8 cellular contexts compared by ENCODE assay signal in the genomic region with DNA sequence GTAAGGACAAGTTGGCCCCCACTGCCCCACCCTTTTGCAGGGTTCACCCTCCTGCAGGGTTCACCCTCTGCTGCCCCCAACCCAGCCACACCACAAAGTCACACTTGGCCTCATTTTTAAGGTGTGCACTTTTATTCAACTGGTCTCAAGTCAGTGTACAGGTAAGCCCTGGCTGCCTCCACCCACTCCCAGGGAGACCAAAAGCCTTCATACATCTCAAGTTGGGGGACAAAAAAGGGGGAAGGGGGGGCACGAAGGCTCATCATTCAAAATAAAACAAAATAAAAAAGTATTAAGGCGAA. TPM values are rescaled to one million over a fixed set of nuclear protein-coding genes. Genes with fewer than 3 reads are reported as not detected.
DNase-seq lines count a peak whose midpoint lies in the region; ATAC-seq, FAIRE-seq and TF ChIP-seq lines count a peak whose summit lies in the region.
"Not testable (repeated sequence)": the region's sequence is repeated elsewhere in the genome, so short reads cannot be mapped to it uniquely, and the experiment has no call there.

No MANE protein-coding gene starts in this region.

- POLR2A ChIA-PET in A549 (lab: Yijun Ruan, JAX): not testable (repeated sequence)

- CTCF ChIA-PET in A549 (lab: Yijun Ruan, JAX): interaction anchor here (0.8 to 8.4 kb wide), 4 partner anchors 24 to 287 kb away, joined by 3 to 71 read pairs (median 4); no protein-coding TSS in a partner anchor
- CTCF ChIA-PET in activated naive CD4-positive, alpha-beta T cell treated with anti-CD3 and anti-CD28 coated beads for 36 hours (lab: Charles Lee): not testable (repeated sequence)

- peaks cover 31% of the 10 kb centered on the region for H3K4me1 Mint-ChIP-seq in GM23338
- H3K4me1 Mint-ChIP-seq in activated naive CD4-positive, alpha-beta T cell treated with anti-CD3 and anti-CD28 coated beads for 36 hours (ENCODE audit: low read depth): peaks cover 30% of the 10 kb centered on the region
- peaks cover 46 to 58% (median 57%) of the 10 kb centered on the region in 3 donors for H3K4me1 Mint-ChIP-seq in naive B cell

- H3K9me3 Mint-ChIP-seq in GM23338: peaks cover 50% of the 10 kb centered on the region
- not testable (repeated sequence) for H3K9me3 Mint-ChIP-seq in activated naive CD4-positive, alpha-beta T cell treated with anti-CD3 and anti-CD28 coated beads for 36 hours; naive B cell

- not testable (repeated sequence) for H3K27me3 ChIP-seq in GM23338 (ENCODE audit: insufficient read depth); SJSA1 (replicated peaks); colonic mucosa; left ventricle myocardium inferior (ENCODE audit: low read depth); skeletal muscle tissue (ENCODE audit: control insufficient read depth in 3 of 3, insufficient read depth in 3 of 3, low read length in 3 of 3)

- not testable (repeated sequence) for H3K9me2 ChIP-seq in GM23338 (ENCODE audit: insufficient read depth)

- peaks cover 46% of the 10 kb centered on the region for H3K79me2 ChIP-seq in GM23338 (replicated peaks; ENCODE audit: insufficient read depth)

- H3K9ac ChIP-seq in colonic mucosa (ENCODE audit: low read depth in 2 of 2, low read length in 2 of 2) (peak overlapping the region in 1 of 2 donors; percentile 63), skeletal muscle tissue (ENCODE audit: low read depth in 1 of 3, low read length in 3 of 3) (peak overlapping the region in 2 of 3 donors; percentile 32 to 100)

- peaks cover 70% of the 10 kb centered on the region for H3K36me3 Mint-ChIP-seq in GM23338 (ENCODE audit: low read depth)
- H3K36me3 Mint-ChIP-seq in activated naive CD4-positive, alpha-beta T cell treated with anti-CD3 and anti-CD28 coated beads for 36 hours (ENCODE audit: low read depth): peaks cover 36% of the 10 kb centered on the region
- peaks cover 17 to 25% of the 10 kb centered on the region in 2 donors for H3K36me3 Mint-ChIP-seq in naive B cell

- H3K4me3 ChIP-seq in A549 (peak overlapping the region; percentile 89), GM23338 (peak overlapping the region; percentile 99), SJSA1 (peak overlapping the region; percentile 98), colonic mucosa (peak overlapping the region; percentile 97), left ventricle myocardium inferior (peak overlapping the region; percentile 98), skeletal muscle tissue (ENCODE audit: low read length in 3 of 3) (peak overlapping the region; percentile 36 to 99 (median 93))

- H3K9me3 ChIP-seq in A549; SJSA1 (replicated peaks); colonic mucosa; left ventricle myocardium inferior (replicated peaks); skeletal muscle tissue (ENCODE audit: control insufficient read depth in 3 of 3, low read length in 3 of 3): not testable (repeated sequence)

- peaks cover 59% of the 10 kb centered on the region for H3K36me3 ChIP-seq in GM23338 (ENCODE audit: insufficient read depth)
- H3K36me3 ChIP-seq in SJSA1: peaks cover 82% of the 10 kb centered on the region
- H3K36me3 ChIP-seq in colonic mucosa: peaks cover 24% of the 10 kb centered on the region
- H3K36me3 ChIP-seq in left ventricle myocardium inferior: peaks cover 53% of the 10 kb centered on the region
- H3K36me3 ChIP-seq in skeletal muscle tissue (ENCODE audit: control insufficient read depth in 3 of 3, insufficient read depth in 3 of 3, low read length in 3 of 3): peaks cover 41 to 44% (median 42%) of the 10 kb centered on the region in 3 donors

- TF ChIP-seq EP300 in A549 (IDR thresholded peaks at IDR 0.05): not testable (repeated sequence)

- not testable (repeated sequence) for TF ChIP-seq RAD21 in A549 (conservative IDR thresholded peaks at IDR 0.05 in 1 of 2, IDR thresholded peaks at IDR 0.05 in 1 of 2)

- H3K27ac Mint-ChIP-seq in GM23338 (peak overlapping the region; percentile 98), naive B cell (peak overlapping the region; percentile 76 to 98 (median 94))
- peak overlapping the region; percentile 95 for H3K27ac Mint-ChIP-seq in activated naive CD4-positive, alpha-beta T cell treated with anti-CD3 and anti-CD28 coated beads for 36 hours

- H4K20me1 ChIP-seq in GM23338 (replicated peaks; ENCODE audit: insufficient read depth): peaks cover 19% of the 10 kb centered on the region

- H3F3A ChIP-seq in GM23338 (replicated peaks; ENCODE audit: low read depth): peaks cover 69% of the 10 kb centered on the region

- H3K4me1 ChIP-seq in A549 (peaks cover 27% of the 10 kb centered on the region), SJSA1 (replicated peaks) (peaks cover 28% of the 10 kb centered on the region), left ventricle myocardium inferior (peaks cover 56% of the 10 kb centered on the region), skeletal muscle tissue (ENCODE audit: control insufficient read depth in 3 of 3, insufficient read depth in 3 of 3, low read length in 3 of 3) (peaks cover 18 to 39% (median 32%) of the 10 kb centered on the region in 3 donors)
- not testable (repeated sequence) for H3K4me1 ChIP-seq in GM23338 (ENCODE audit: insufficient read depth); colonic mucosa

- intact Hi-C loops in activated naive CD4-positive, alpha-beta T cell treated with anti-CD3 and anti-CD28 coated beads for 36 hours (cut with micrococcal nuclease); colonic mucosa (cut with DNase I); left ventricle myocardium inferior (cut with micrococcal nuclease): not testable (repeated sequence)

- not testable (repeated sequence) for TF ChIP-seq CTCF in A549 (IDR thresholded peaks at IDR 0.05); GM23338 (conservative IDR thresholded peaks at IDR 0.05; ENCODE audit: low read depth in 2 of 2); colonic mucosa (IDR thresholded peaks at IDR 0.05); left ventricle myocardium inferior (IDR thresholded peaks at IDR 0.05; ENCODE audit: borderline replicate concordance)

- not testable (repeated sequence) for FAIRE-seq in A549 (lab: Jason Lieb, UNC)

- not testable (repeated sequence) for ATAC-seq in A549; GM23338; naive B cell (ENCODE audit: low read depth in 2 of 2)

- H3K4me2 ChIP-seq in A549 (peak overlapping the region; percentile 96), GM23338 (peak overlapping the region; percentile 93)

- 10% methylated on average over 2 of the region's 2 CpGs for WGBS in A549 (ENCODE audit: missing lambda C conversion rate)

- H3K27me3 Mint-ChIP-seq in GM23338 (ENCODE audit: insufficient read depth, low read depth, poor library complexity): peaks cover 88% of the 10 kb centered on the region
- H3K27me3 Mint-ChIP-seq in activated naive CD4-positive, alpha-beta T cell treated with anti-CD3 and anti-CD28 coated beads for 36 hours (ENCODE audit: low read depth); naive B cell: not testable (repeated sequence)

- H3K27ac ChIP-seq in A549: peak overlapping the region; percentile 99 to 100
- H3K27ac ChIP-seq in GM23338 (ENCODE audit: low read depth): peak overlapping the region; percentile 100
- not testable (repeated sequence) for H3K27ac ChIP-seq in SJSA1
- H3K27ac ChIP-seq in colonic mucosa: peak overlapping the region; percentile 22
- peak overlapping the region; percentile 100 for H3K27ac ChIP-seq in left ventricle myocardium inferior (replicated peaks)
- H3K27ac ChIP-seq in skeletal muscle tissue (ENCODE audit: low read depth, low read length): peak overlapping the region; percentile 60

- TF ChIP-seq POLR2A in A549 (IDR thresholded peaks at IDR 0.05; ENCODE audit: low read length): not testable (repeated sequence)

- H3K4me3 Mint-ChIP-seq in GM23338 (peak overlapping the region; percentile 99), naive B cell (peak overlapping the region; percentile 42 to 96 (median 93))
- peak overlapping the region; percentile 99 for H3K4me3 Mint-ChIP-seq in activated naive CD4-positive, alpha-beta T cell treated with anti-CD3 and anti-CD28 coated beads for 36 hours

- DNase-seq in A549 (ENCODE audit: low read depth in 1 of 2, low spot score in 1 of 2); GM23338 (ENCODE audit: low spot score); SJSA1 (ENCODE audit: low read depth in 1 of 2, low spot score in 2 of 2); activated naive CD4-positive, alpha-beta T cell treated with anti-CD3 and anti-CD28 coated beads for 36 hours; colonic mucosa; left ventricle myocardium inferior; naive B cell: not testable (repeated sequence)

- H2AFZ ChIP-seq in GM23338: not testable (repeated sequence)

RNA-seq across cellular contexts. Expression of a gene that starts 3.4 kb away (rescaled TPM):
- polyA plus RNA-seq in A549 (2011; rRNA removed): 1,312 and 1,863 TPM in 2 replicates
- polyA plus RNA-seq in A549 (2012; cell fraction: cytosol; rRNA removed): 6,925 and 8,166 TPM in 2 replicates
- 8,032 and 13,648 TPM in 2 replicates for polyA plus RNA-seq in A549 (2012; cell fraction: nucleus; rRNA removed)
- 5,057 to 5,556 TPM (median 5,344 TPM) in 3 replicates for polyA plus RNA-seq in A549 (2017; fragmentation: RNase III; extraction: RNeasy Plus Mini Kit Qiagen cat#74134 plus additional on column Dnase treatment)
- 3,044 and 5,216 TPM in 2 replicates for polyA minus RNA-seq in A549 (2011; rRNA and poly(A)+ RNA removed)
- 6,061 and 6,196 TPM in 2 replicates for total RNA-seq in GM23338 (2014; rRNA removed; shearing (Covaris generic))
- polyA plus RNA-seq in GM23338 (2016; fragmentation: Nextera tagmentation; extraction: Ambion mirVana): 11,484 and 12,398 TPM in 2 replicates
- 5,182 and 6,531 TPM in 2 replicates for total RNA-seq in SJSA1 (2014; rRNA removed; shearing (Covaris generic))
- total RNA-seq in activated naive CD4-positive, alpha-beta T cell treated with anti-CD3 and anti-CD28 coated beads for 36 hours: 1,000 to 10,000 TPM; 7,750 to 8,015 TPM
- total RNA-seq in colonic mucosa: 1,000 to 10,000 TPM; 4,879 to 5,787 TPM
- 633 TPM for total RNA-seq in left ventricle myocardium inferior
- over 10,000 TPM; 10,628 to 16,007 (median 11,568) TPM for polyA plus RNA-seq in naive B cell (ENCODE audit: low read depth in 6 of 6)
- 779 TPM for total RNA-seq in skeletal muscle tissue

RNA-seq across cellular contexts. Expression of a gene that starts 13.4 kb away (rescaled TPM):
- polyA plus RNA-seq in A549 (2011; rRNA removed): 5.2 and 5.8 TPM in 2 replicates
- polyA plus RNA-seq in A549 (2012; cell fraction: cytosol; rRNA removed): 6.7 and 11.7 TPM in 2 replicates
- 21.0 and 33.1 TPM in 2 replicates for polyA plus RNA-seq in A549 (2012; cell fraction: nucleus; rRNA removed)
- 12.3 to 13.0 TPM (median 12.7 TPM) in 3 replicates for polyA plus RNA-seq in A549 (2017; fragmentation: RNase III; extraction: RNeasy Plus Mini Kit Qiagen cat#74134 plus additional on column Dnase treatment)
- polyA minus RNA-seq in A549 (2011; rRNA and poly(A)+ RNA removed): 6.3 and 9.3 TPM in 2 replicates
- 18.1 and 21.8 TPM in 2 replicates for total RNA-seq in GM23338 (2014; rRNA removed; shearing (Covaris generic))
- 10.5 and 11.6 TPM in 2 replicates for polyA plus RNA-seq in GM23338 (2016; fragmentation: Nextera tagmentation; extraction: Ambion mirVana)
- 2.5 and 4.6 TPM in 2 replicates for total RNA-seq in SJSA1 (2014; rRNA removed; shearing (Covaris generic))
- 1 to 10 TPM; 7.0 to 7.1 TPM for total RNA-seq in activated naive CD4-positive, alpha-beta T cell treated with anti-CD3 and anti-CD28 coated beads for 36 hours
- total RNA-seq in colonic mucosa: 10 to 100 TPM in 1 of 2 donors, 1 to 10 TPM in 1; 6.2 to 12.7 TPM
- 6.2 TPM for total RNA-seq in left ventricle myocardium inferior
- polyA plus RNA-seq in naive B cell (ENCODE audit: low read depth in 6 of 6): 1 to 10 TPM in 2 of 6 donors, under 1 TPM in 3, not detected in 1; 0.32 to 1.2 (median 0.55) TPM
- total RNA-seq in skeletal muscle tissue: 2.6 TPM
